Comparison of ENCODE assay signal across 9 cellular contexts in the genomic region with DNA sequence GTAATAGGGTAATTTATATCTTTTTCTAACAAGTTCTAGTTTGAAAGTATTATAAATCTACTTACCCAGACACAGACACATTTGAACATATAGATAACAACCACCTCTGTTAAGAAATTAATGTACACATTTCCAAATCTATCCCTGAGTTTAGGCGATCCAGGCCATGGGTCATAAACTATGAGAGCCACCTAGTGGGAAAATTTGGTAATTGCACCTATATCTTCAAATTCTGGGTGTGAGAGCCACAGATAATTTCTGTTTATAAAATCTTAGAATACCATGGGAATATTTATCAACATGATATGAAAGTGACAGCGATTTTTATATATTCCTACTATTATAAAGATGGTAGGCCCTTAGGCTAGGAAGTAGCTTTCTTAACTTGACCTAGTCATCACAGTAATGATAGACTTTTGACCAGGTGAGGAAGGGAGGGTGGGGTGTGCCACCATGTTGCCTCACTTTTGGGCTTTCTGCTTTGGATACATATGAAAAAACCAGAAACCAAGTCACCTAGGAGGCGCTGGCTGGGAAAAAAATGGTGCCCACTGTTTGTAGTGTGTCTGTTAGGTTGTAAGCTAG. TPM values are rescaled to one million over a fixed set of nuclear protein-coding genes. Genes with fewer than 3 reads are reported as not detected.
DNase-seq lines count a peak whose midpoint lies in the region; ATAC-seq and TF ChIP-seq lines count a peak whose summit lies in the region.
"Had no signal": no experiment of that assay in that cellular context is flagged by ENCODE, and none has a peak within 500 bp of the region (broad histone marks: within the 10 kb centered on the region; RNA-seq: fewer than 3 reads in every experiment).

No MANE protein-coding gene starts in this region.

- DNase-seq in NCI-H1436 (lab: John Stamatoyannopoulos, UW) (peak; percentile 22), NCI-H1436 treated with DMSO at 0.1 percent for 48 hours (lab: John Stamatoyannopoulos, UW) (no peak), HCEC 1CT (peak; percentile 41), NCI-H226 (peak; percentile 36), brain microvascular endothelial cell (no peak), left lobe of liver (ENCODE audit: low spot score) (no peak)
- DNase-seq in activated effector memory CD4-positive, alpha-beta T cell treated with Interleukin-2 at 50 U/mL for 16 hours, result no peak
- no peak for DNase-seq in activated CD4-positive, CD25-positive, alpha-beta regulatory T cell (lab: John Stamatoyannopoulos, UW)

- no peak overlapping the region for H3K4me3 ChIP-seq in brain microvascular endothelial cell (ENCODE audit: low read depth, low read length)

- no peaks in the 10 kb centered on the region for H3K27me3 ChIP-seq in brain microvascular endothelial cell (replicated peaks)

- peak; percentile 71 for TF ChIP-seq CTCF in brain microvascular endothelial cell (IDR thresholded peaks at IDR 0.05; ENCODE audit: low read depth, low read length, missing control alignments)

- ATAC-seq in left lobe of liver, result peak; percentile 86

- no peak overlapping the region for H3K27ac ChIP-seq in brain microvascular endothelial cell

- in situ Hi-C loops in brain microvascular endothelial cell (cut with HindIII; ENCODE audit: low pct_ligation_motif_present, low sequenced_read_pairs), result no loop called here

- H3K36me3 ChIP-seq in brain microvascular endothelial cell (replicated peaks), result no peaks in the 10 kb centered on the region

RNA-seq across cellular contexts. Expression of a gene that starts 8.0 kb away (rescaled TPM):
- total RNA-seq in left lobe of liver, result 39.6 TPM

RNA-seq across cellular contexts. Expression of a gene that starts 26.6 kb away (rescaled TPM):
- 0.38 TPM for total RNA-seq in left lobe of liver
- total RNA-seq: activated T-cell treated with anti-CD3 and anti-CD28 coated beads, Interleukin-2, amount 50 U/mL, for 72 hours had no signal

RNA-seq across cellular contexts. Expression of a gene that starts 35.5 kb away (rescaled TPM):
- total RNA-seq in left lobe of liver, result 33.8 TPM

RNA-seq across cellular contexts. Expression of a gene that starts 54.1 kb away (rescaled TPM):
- total RNA-seq in left lobe of liver, result 0.38 TPM

Comparison
In these comparisons a context has a peak if more than half of its experiments do, and no peak if none do; other contexts are left out.
1. DNase-seq: peak in NCI-H1436 (single experiment), HCEC 1CT (single experiment) and NCI-H226 (single experiment); none in NCI-H1436 treated with DMSO at 0.1 percent for 48 hours (single experiment), brain microvascular endothelial cell (single experiment), left lobe of liver (single experiment), activated effector memory CD4-positive, alpha-beta T cell treated with Interleukin-2 at 50 U/mL for 16 hours (single experiment) and activated CD4-positive, CD25-positive, alpha-beta regulatory T cell (0 of 4).